In the genomic region with DNA sequence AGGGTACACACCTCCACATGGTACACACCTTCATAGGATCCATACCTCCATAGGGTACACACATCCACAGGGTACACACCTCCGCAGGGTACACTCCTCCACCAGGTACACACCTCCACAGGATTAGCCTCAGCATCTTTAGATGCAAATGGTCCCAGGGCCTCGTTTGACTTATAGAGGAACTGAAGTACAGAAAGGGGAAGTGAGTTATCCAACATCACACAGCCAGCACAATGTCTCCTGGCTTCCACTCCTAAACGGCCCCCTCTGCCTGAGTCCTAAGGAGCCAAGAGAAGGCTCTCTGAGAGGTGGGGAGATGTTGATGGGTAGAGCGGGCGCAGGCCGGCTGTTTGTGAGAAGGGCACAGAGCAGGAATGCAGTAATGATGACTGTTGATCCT, we compare ENCODE assay signal across 1 cellular context.
A peak's percentile ranks its signal among the peaks of the same experiment; 100 is the strongest.
TF ChIP-seq lines count a peak whose summit lies in the region.

No MANE protein-coding gene starts in this region.

TF ChIP-seq in K562, 482 proteins besides CTCF, POLR2A, EP300 and RAD21:
- TF ChIP-seq ZNF589 (CRISPR knock-in tag; IDR thresholded peaks at IDR 0.05; ENCODE audit: low read depth): no peak
- TF ChIP-seq SPI1 (IDR thresholded peaks at IDR 0.05; ENCODE audit: borderline replicate concordance, low read depth, low read length): peak; percentile 91
- no peak for TF ChIP-seq PURB (CRISPR knock-in tag; IDR thresholded peaks at IDR 0.05; ENCODE audit: low read depth)
- TF ChIP-seq ZNF592 (IDR thresholded peaks at IDR 0.05): no peak
- TF ChIP-seq ZNF184 (CRISPR knock-in tag; IDR thresholded peaks at IDR 0.05): no peak
- TF ChIP-seq ASH1L (IDR thresholded peaks at IDR 0.05; ENCODE audit: borderline replicate concordance, low read depth, partially characterized antibody): no peak
